ENCODE assay signal across 18 cellular contexts in the genomic region with DNA sequence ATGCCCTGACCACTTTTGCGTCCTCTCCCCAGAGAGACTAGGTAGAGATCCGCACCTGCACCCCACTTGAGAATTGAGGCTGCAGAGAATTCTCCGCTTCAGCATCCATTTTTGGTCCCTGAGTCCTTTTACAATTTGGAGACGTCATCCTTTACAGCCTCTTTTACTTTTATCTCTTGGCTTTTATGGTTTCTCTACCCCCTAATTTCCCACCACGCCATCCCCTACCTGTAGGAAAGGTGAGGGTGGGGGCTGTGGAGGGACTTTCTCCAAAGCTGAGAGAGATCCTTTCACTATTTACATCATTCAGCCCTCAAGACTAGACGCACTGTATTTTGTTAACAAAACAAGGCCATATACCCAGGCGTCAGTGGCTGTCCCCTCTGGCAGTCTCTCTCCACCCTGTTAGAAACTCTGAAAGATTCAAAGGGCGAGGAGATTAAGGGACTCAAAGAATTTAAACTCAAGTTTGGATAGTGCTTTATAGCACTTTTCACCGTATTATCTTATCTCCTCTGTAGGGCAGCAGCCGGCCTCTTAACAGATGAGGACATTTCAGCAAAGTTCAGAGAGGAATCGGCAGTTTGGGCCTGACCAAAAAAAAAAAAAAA. TPM values are rescaled to one million over a fixed set of nuclear protein-coding genes. Genes with fewer than 3 reads are reported as not detected.
DNase-seq lines count a peak whose midpoint lies in the region; ATAC-seq, FAIRE-seq and TF ChIP-seq lines count a peak whose summit lies in the region.
"Had no signal": no experiment of that assay in that cellular context is flagged by ENCODE, and none has a peak within 500 bp of the region (broad histone marks: within the 10 kb centered on the region; RNA-seq: fewer than 3 reads in every experiment).

No MANE protein-coding gene starts in this region.

- no peak for DNase-seq in activated naive CD8-positive, alpha-beta T cell treated with anti-CD3 and anti-CD28 coated beads for 36 hours
- DNase-seq in MCF 10A (ENCODE audit: unreplicated experiment) (no peak), type B pancreatic cell (ENCODE audit: extremely low spot score, unreplicated experiment) (no peak), kidney (no peak), NCI-H187 treated with DMSO at 0.1 percent for 48 hours (lab: John Stamatoyannopoulos, UW) (no peak)
- DNase-seq: ACHN; activated B cell treated with CpG ODN at 0.5 μM for 24 hours; amniotic stem cell; dermis blood vessel endothelial cell; DMS 273 treated with DMSO at 0.1 percent for 48 hours; MM.1S; NCI-H2107; NK-92 treated with Interleukin-12 subunit alpha and Interleukin-12 subunit beta, amount 100 ng/mL, for 24 hours had no signal

- 5 to 6% methylated on average over 5 to 6 of the region's 11 CpGs for WGBS in mesodermal cell (ENCODE audit: insufficient coverage in 2 of 2), 2 experiments

- no peaks in the 10 kb centered on the region for H3K9me3 Mint-ChIP-seq in activated naive CD8-positive, alpha-beta T cell (ENCODE audit: low read depth)
- H3K9me3 Mint-ChIP-seq in activated naive CD8-positive, alpha-beta T cell treated with anti-CD3 and anti-CD28 coated beads for 36 hours: peaks cover 1% of the 10 kb centered on the region
- H3K9me3 Mint-ChIP-seq in MCF 10A (ENCODE audit: unreplicated experiment) (no peaks in the 10 kb centered on the region), type B pancreatic cell (no peaks in the 10 kb centered on the region)
- H3K9me3 Mint-ChIP-seq: activated B cell treated with CpG ODN at 0.5 μM for 24 hours had no signal

- TF ChIP-seq CTCF in MCF 10A (IDR thresholded peaks at IDR 0.05; ENCODE audit: unreplicated experiment): no peak
- no peak for TF ChIP-seq CTCF in type B pancreatic cell (conservative IDR thresholded peaks at IDR 0.05)
- no peak for TF ChIP-seq CTCF in kidney (IDR thresholded peaks at IDR 0.05; ENCODE audit: borderline replicate concordance, extremely low read depth, insufficient read depth)

- H3K27me3 Mint-ChIP-seq in activated naive CD8-positive, alpha-beta T cell: peaks cover 64% of the 10 kb centered on the region
- peaks cover 97% of the 10 kb centered on the region for H3K27me3 Mint-ChIP-seq in activated naive CD8-positive, alpha-beta T cell treated with anti-CD3 and anti-CD28 coated beads for 36 hours
- H3K27me3 Mint-ChIP-seq in MCF 10A (ENCODE audit: insufficient read depth, unreplicated experiment) (peaks cover 16% of the 10 kb centered on the region), type B pancreatic cell (peaks cover 83% of the 10 kb centered on the region)

- no peak for ATAC-seq in GM18498 (IDR thresholded peaks at IDR 0.05; ENCODE audit: unreplicated experiment)

- H3K4me1 Mint-ChIP-seq in activated naive CD8-positive, alpha-beta T cell (ENCODE audit: low read depth): peaks cover 17% of the 10 kb centered on the region
- peaks cover 12% of the 10 kb centered on the region for H3K4me1 Mint-ChIP-seq in activated naive CD8-positive, alpha-beta T cell treated with anti-CD3 and anti-CD28 coated beads for 36 hours
- peaks cover 17% of the 10 kb centered on the region for H3K4me1 Mint-ChIP-seq in MCF 10A (ENCODE audit: insufficient read depth, unreplicated experiment)
- H3K4me1 Mint-ChIP-seq in type B pancreatic cell (ENCODE audit: unreplicated experiment): peaks cover 35% of the 10 kb centered on the region

- H3K4me3 ChIP-seq in mesodermal cell (ENCODE audit: extremely low read depth, insufficient read depth, low read length, poor library complexity, severe bottlenecking): peak overlapping the region; percentile 95
- no peak overlapping the region for H3K4me3 ChIP-seq in kidney (ENCODE audit: low read length in 2 of 2)

- FAIRE-seq in kidney (lab: Jason Lieb, UNC): no peak

- H3K27ac ChIP-seq in mesodermal cell (ENCODE audit: low read depth, low read length, severe bottlenecking) (peak overlapping the region; percentile 32), kidney (ENCODE audit: low read depth in 2 of 2, low read length in 2 of 2) (no peak overlapping the region)

- H3K36me3 ChIP-seq in mesodermal cell (ENCODE audit: control insufficient read depth, insufficient read depth, low read length) (peaks cover 62% of the 10 kb centered on the region), kidney (ENCODE audit: control insufficient read depth in 1 of 2, insufficient read depth in 2 of 2, low read length in 2 of 2) (no peaks in the 10 kb centered on the region)

- no peaks in the 10 kb centered on the region for H3K36me3 Mint-ChIP-seq in activated naive CD8-positive, alpha-beta T cell
- H3K36me3 Mint-ChIP-seq in activated naive CD8-positive, alpha-beta T cell treated with anti-CD3 and anti-CD28 coated beads for 36 hours: no peaks in the 10 kb centered on the region
- no peaks in the 10 kb centered on the region for H3K36me3 Mint-ChIP-seq in MCF 10A (ENCODE audit: insufficient read depth, unreplicated experiment)
- peaks cover 50% of the 10 kb centered on the region for H3K36me3 Mint-ChIP-seq in type B pancreatic cell

- intact Hi-C loops in MCF 10A (cut with micrococcal nuclease): loop anchor here (2.0 kb wide), 2 partner anchors 25 to 67 kb away; no protein-coding TSS in a partner anchor
- intact Hi-C loops in kidney (cut with DNase I): no loop called here

- H3K9ac ChIP-seq in kidney (ENCODE audit: low read length in 2 of 2): no peak overlapping the region

- peaks cover 24% of the 10 kb centered on the region for H3K4me1 ChIP-seq in mesodermal cell (ENCODE audit: control insufficient read depth, insufficient read depth, low read length, poor library complexity, severe bottlenecking)
- no peaks in the 10 kb centered on the region for H3K4me1 ChIP-seq in kidney (ENCODE audit: control insufficient read depth in 1 of 2, insufficient read depth in 1 of 2, low read depth in 1 of 2, low read length in 2 of 2)

- H3K9me3 ChIP-seq in mesodermal cell (ENCODE audit: control insufficient read depth, low read length): no peaks in the 10 kb centered on the region
- H3K9me3 ChIP-seq in kidney (ENCODE audit: control insufficient read depth in 1 of 2, low read length in 2 of 2): no peaks in the 10 kb centered on the region

- BruUV-seq in MCF 10A (replicated peaks; lab: Mats Ljungman, UMichigan): no TSS peak

- POLR2A ChIA-PET in MCF 10A (lab: Yijun Ruan, JAX): interaction anchor here (0.7 to 1.6 kb wide), 4 partner anchors 24 to 1856 kb away, joined by 3 to 4 read pairs (median 4); no protein-coding TSS in a partner anchor

- CTCF ChIA-PET in MCF 10A (lab: Yijun Ruan, JAX): interaction anchor here (0.5 to 1.7 kb wide), 6 partner anchors 8 to 313 kb away, joined by 3 to 10 read pairs (median 3); no protein-coding TSS in a partner anchor

- H3K4me3 Mint-ChIP-seq in activated naive CD8-positive, alpha-beta T cell: peak overlapping the region; percentile 46
- H3K4me3 Mint-ChIP-seq in activated naive CD8-positive, alpha-beta T cell treated with anti-CD3 and anti-CD28 coated beads for 36 hours: no peak overlapping the region
- H3K4me3 Mint-ChIP-seq in MCF 10A (ENCODE audit: unreplicated experiment): peak overlapping the region; percentile 86
- peak overlapping the region; percentile 91 for H3K4me3 Mint-ChIP-seq in type B pancreatic cell
- H3K4me3 Mint-ChIP-seq: activated B cell treated with CpG ODN at 0.5 μM for 24 hours had no signal

- H3K27ac Mint-ChIP-seq in activated naive CD8-positive, alpha-beta T cell: no peak overlapping the region
- H3K27ac Mint-ChIP-seq in activated naive CD8-positive, alpha-beta T cell treated with anti-CD3 and anti-CD28 coated beads for 36 hours: no peak overlapping the region
- H3K27ac Mint-ChIP-seq in MCF 10A (ENCODE audit: low read depth, unreplicated experiment) (peak overlapping the region; percentile 13), type B pancreatic cell (peak overlapping the region; percentile 89)
- H3K27ac Mint-ChIP-seq: activated B cell treated with CpG ODN at 0.5 μM for 24 hours had no signal

RNA-seq across cellular contexts. Expression of gene MSX2, which starts 1.7 kb away (rescaled TPM):
- not detected for total RNA-seq in activated naive CD8-positive, alpha-beta T cell treated with anti-CD3 and anti-CD28 coated beads for 36 hours
- total RNA-seq in MCF 10A (2022): 4.8 and 5.6 TPM in 2 replicates
- 195 TPM for polyA plus RNA-seq in mesodermal cell (2013, experiment 1 of 2)
- polyA plus RNA-seq in mesodermal cell (2013, experiment 2 of 2): 141 TPM
- total RNA-seq in type B pancreatic cell (ENCODE audit: low replicate concordance): 55.6 and 69.7 TPM in 2 replicates
- 0.79 TPM for total RNA-seq in kidney
- polyA plus RNA-seq in kidney (ENCODE audit: insufficient read depth, low read depth, low replicate concordance): 0.37 TPM
- total RNA-seq: activated B cell treated with CpG ODN at 0.5 μM for 24 hours, skeletal muscle tissue, temporal lobe had no signal

Comparison
In these comparisons a context has a peak if more than half of its experiments do, and no peak if none do; other contexts are left out.
1. H3K27ac Mint-ChIP-seq: peak in MCF 10A (single experiment) and type B pancreatic cell (single experiment); none in activated naive CD8-positive, alpha-beta T cell (single experiment) and activated naive CD8-positive, alpha-beta T cell treated with anti-CD3 and anti-CD28 coated beads for 36 hours (single experiment).